Comparison of ENCODE assay signal across 8 cellular contexts in genomic region chr1:52366517-52366827, GRCh38. TPM values are rescaled to one million over a fixed set of nuclear protein-coding genes. Genes with fewer than 3 reads are reported as not detected.
A peak's percentile ranks its signal among the peaks of the same experiment; 100 is the strongest.
DNase-seq lines count a peak whose midpoint lies in the region; ATAC-seq, FAIRE-seq and TF ChIP-seq lines count a peak whose summit lies in the region.

No MANE protein-coding gene starts in this region.

- peaks cover 14% of the 10 kb centered on the region for H3K79me2 ChIP-seq in HepG2 (ENCODE audit: insufficient read depth, low read length)

- CTCF ChIA-PET in HepG2 (lab: Yijun Ruan, JAX; ENCODE audit: low intra/inter-chr PET ratio, low total read pairs) = no interaction called here

- POLR2A ChIA-PET in HepG2 (lab: Yijun Ruan, JAX) = interaction anchor here (1.0 to 3.0 kb wide), 9 partner anchors 14 to 311 kb away, joined by 3 to 22 read pairs (median 3); partner anchors contain the start of genes ORC1, PRPF38A and TXNDC12

- H3K27me3 ChIP-seq in adrenal gland (no peaks in the 10 kb centered on the region), HepG2 (ENCODE audit: control insufficient read depth in 1 of 2, insufficient read depth in 2 of 2, low read length in 2 of 2) (no peaks in the 10 kb centered on the region; a peak in 1 of 5 replicates), thyroid gland (no peaks in the 10 kb centered on the region)

- 8 to 17% (median 14%) methylated on average over 7 to 8 of the region's 8 CpGs for WGBS in adrenal gland, 4 donors
- 28% methylated on average over 6 of the region's 8 CpGs for WGBS in HepG2 (ENCODE audit: low lambda C conversion rate)
- 25 to 26% methylated on average over 8 of the region's 8 CpGs for WGBS in thyroid gland, 2 donors

- H3K9ac ChIP-seq in HepG2 (ENCODE audit: insufficient read depth, low read depth, low read length) = peak overlapping the region; percentile 66

- TF ChIP-seq CTCF in adrenal gland (IDR thresholded peaks at IDR 0.05) = no peak
- TF ChIP-seq CTCF in HepG2 (CRISPR knock-in tag; IDR thresholded peaks at IDR 0.05) = no peak
- no peak for TF ChIP-seq CTCF in thyroid gland (IDR thresholded peaks at IDR 0.05)

- peak overlapping the region; percentile 93 for H2AFZ ChIP-seq in HepG2 (ENCODE audit: low read length)

- BruUV-seq in HepG2 (replicated peaks; lab: Mats Ljungman, UMichigan) = no TSS peak

- no peaks in the 10 kb centered on the region for H3K27me3 Mint-ChIP-seq in activated T-cell treated with anti-CD3 and anti-CD28 coated beads, Interleukin-2, amount 50 U/mL, for 72 hours (ENCODE audit: low read depth)

- H3K9me3 Mint-ChIP-seq in activated T-cell treated with anti-CD3 and anti-CD28 coated beads, Interleukin-2, amount 50 U/mL, for 72 hours = peaks cover 0 to 3% of the 10 kb centered on the region in 2 donors

- in situ Hi-C loops in HepG2 (cut with HindIII; ENCODE audit: extremely low pct_ligation_motif_present, low pct_unique_long_range_greater_than_20kb) = no loop called here

- TF ChIP-seq RAD21 in HepG2 (CRISPR knock-in tag; IDR thresholded peaks at IDR 0.05) = no peak

- no peak for ATAC-seq in activated T-cell treated with anti-CD3 and anti-CD28 coated beads, Interleukin-2, amount 50 U/mL, for 72 hours (replicated peaks in 1 of 2)
- ATAC-seq in HepG2 = peak; percentile 1; the same call in 2 of the 3 replicates

- no peak for TF ChIP-seq EP300 in HepG2 (IDR thresholded peaks at IDR 0.05; ENCODE audit: low read depth in 2 of 2, low read length in 2 of 2)
- TF ChIP-seq EP300 in HepG2 (CRISPR knock-in tag; IDR thresholded peaks at IDR 0.05; ENCODE audit: borderline replicate concordance) = no peak

- intact Hi-C loops in adrenal gland (cut with DNase I) = no loop called here
- intact Hi-C loops in HepG2 (cut with micrococcal nuclease; ENCODE audit: unreplicated experiment) = loop anchor here (1.0 kb wide), 1 partner anchor 38 kb away; the partner anchor contains the start of genes ORC1 and PRPF38A
- intact Hi-C loops in thyroid gland (cut with DNase I) = loop anchor here (10.0 kb wide), 1 partner anchor 312 kb away; the partner anchor contains the start of genes BTF3L4 and TXNDC12

- H4K20me1 ChIP-seq in HepG2 (ENCODE audit: insufficient read depth, low read length) = no peaks in the 10 kb centered on the region

- H3K36me3 ChIP-seq in adrenal gland (replicated peaks in 1 of 2) (peaks cover 0 to 15% of the 10 kb centered on the region in 2 donors), HepG2 (replicated peaks in 1 of 2; ENCODE audit: control insufficient read depth in 1 of 2, insufficient read depth in 2 of 2, low read length in 2 of 2) (peaks cover 6 to 16% of the 10 kb centered on the region in 2 experiments; a peak in 4 of 5 replicates), thyroid gland (peaks cover 9 to 11% of the 10 kb centered on the region in 2 donors)

- H3K27ac ChIP-seq in adrenal gland (peak overlapping the region in 3 of 5 donors; percentile 94 to 99 (median 98)), HepG2 (ENCODE audit: extremely low read length, insufficient read depth, low read length) (peak overlapping the region; percentile 83), thyroid gland (peak overlapping the region; percentile 87 to 94 (median 88))

- TF ChIP-seq POLR2A in adrenal gland (IDR thresholded peaks at IDR 0.05) = no peak
- TF ChIP-seq POLR2A in HepG2 (IDR thresholded peaks at IDR 0.05; ENCODE audit: insufficient read depth in 1 of 2, low read depth in 2 of 2, low read length in 2 of 2) = no peak
- TF ChIP-seq POLR2A in thyroid gland (IDR thresholded peaks at IDR 0.05) = no peak

- H3K27ac Mint-ChIP-seq in activated T-cell treated with anti-CD3 and anti-CD28 coated beads, Interleukin-2, amount 50 U/mL, for 72 hours = no peak overlapping the region

- peak overlapping the region; percentile 77 to 92 for H3K4me3 Mint-ChIP-seq in activated T-cell treated with anti-CD3 and anti-CD28 coated beads, Interleukin-2, amount 50 U/mL, for 72 hours

- H3K4me1 ChIP-seq in adrenal gland (replicated peaks in 1 of 2) (peaks cover 15 to 20% of the 10 kb centered on the region in 2 donors), HepG2 (ENCODE audit: insufficient read depth, low read length) (peaks cover 45% of the 10 kb centered on the region), thyroid gland (peaks cover 12 to 13% of the 10 kb centered on the region in 2 donors)

- H3K4me1 Mint-ChIP-seq in activated T-cell treated with anti-CD3 and anti-CD28 coated beads, Interleukin-2, amount 50 U/mL, for 72 hours (ENCODE audit: low read depth) = peaks cover 60% of the 10 kb centered on the region

- H3K4me3 ChIP-seq in adrenal gland (peak overlapping the region in 2 of 4 donors; percentile 86 to 98), HepG2 (replicated peaks in 1 of 3; ENCODE audit: insufficient read depth in 1 of 3, low read depth in 2 of 3, low read length in 3 of 3) (peak overlapping the region; percentile 56 to 98 (median 72)), thyroid gland (replicated peaks in 1 of 3) (peak overlapping the region in 2 of 3 donors; percentile 3 to 90)

- peak overlapping the region; percentile 82 for H3K4me2 ChIP-seq in HepG2 (ENCODE audit: low read depth, low read length)

- no peak for FAIRE-seq in HepG2 (lab: Jason Lieb, UNC)

- peaks cover 2 to 8% of the 10 kb centered on the region in 2 donors for H3K36me3 Mint-ChIP-seq in activated T-cell treated with anti-CD3 and anti-CD28 coated beads, Interleukin-2, amount 50 U/mL, for 72 hours (ENCODE audit: insufficient read depth in 2 of 2)

- no peak for DNase-seq in activated T-cell treated with anti-CD3 and anti-CD28 coated beads, Interleukin-2, amount 50 U/mL, for 72 hours
- DNase-seq in activated T-cell treated with anti-CD3 and anti-CD28 coated beads for 4 hours (no peak), adrenal gland (no peak), HepG2 (ENCODE audit: low spot score) (no peak), thyroid gland (no peak), AG20443 (ENCODE audit: low spot score) (no peak), ecto neural progenitor cell (ENCODE audit: low spot score) (no peak), SHP77 (lab: John Stamatoyannopoulos, UW) (no peak)

- H3K9me3 ChIP-seq in adrenal gland (replicated peaks in 1 of 3) = no peaks in the 10 kb centered on the region
- no peaks in the 10 kb centered on the region for H3K9me3 ChIP-seq in HepG2 (ENCODE audit: low read length)
- no peaks in the 10 kb centered on the region for H3K9me3 ChIP-seq in thyroid gland

RNA-seq across cellular contexts. Expression of gene CC2D1B, which starts 0.5 kb away (rescaled TPM):
- 10 to 100 TPM; 32.7 to 33.1 TPM for total RNA-seq in activated T-cell treated with anti-CD3 and anti-CD28 coated beads, Interleukin-2, amount 50 U/mL, for 72 hours
- 10 to 100 TPM; 24.7 to 40.6 (median 29.1) TPM for total RNA-seq in adrenal gland
- 10 to 100 TPM; 23.8 to 43.0 (median 32.0) TPM for polyA plus RNA-seq in adrenal gland
- 11.5 and 19.2 TPM in 2 replicates for total RNA-seq in HepG2 (2016; rRNA removed; fragmentation: Illumina TruSeq; extraction: Trizol)
- 3.3 and 5.5 TPM in 2 replicates for total RNA-seq in HepG2 (2016; cell fraction: cytosol; rRNA removed; fragmentation: Illumina TruSeq; extraction: Trizol; ENCODE audit: low read depth)
- 11.9 and 18.4 TPM in 2 replicates for total RNA-seq in HepG2 (2016; cell fraction: insoluble cytoplasmic fraction; rRNA removed; fragmentation: Illumina TruSeq; extraction: Trizol)
- 5.4 and 7.6 TPM in 2 replicates for total RNA-seq in HepG2 (2016; cell fraction: membrane; rRNA removed; fragmentation: Illumina TruSeq; extraction: Trizol)
- total RNA-seq in HepG2 (2016; cell fraction: nucleus; rRNA removed; fragmentation: Illumina TruSeq; extraction: Trizol) = 22.1 and 25.1 TPM in 2 replicates
- polyA plus RNA-seq in HepG2 (2011; rRNA removed) = 7.2 and 11.7 TPM in 2 replicates
- 3.5 and 4.3 TPM in 2 replicates for polyA plus RNA-seq in HepG2 (2011; cell fraction: cytosol; rRNA removed)
- 30.6 and 35.5 TPM in 2 replicates for polyA plus RNA-seq in HepG2 (2011; cell fraction: nucleus; rRNA removed)
- 6.5 and 7.1 TPM in 2 replicates for polyA plus RNA-seq in HepG2 (2012)
- 1.2 and 1.7 TPM in 2 replicates for polyA plus RNA-seq in HepG2 (2016; cell fraction: cytosol; fragmentation: Illumina TruSeq; extraction: Trizol; ENCODE audit: low read depth)
- 10.2 and 12.7 TPM in 2 replicates for polyA plus RNA-seq in HepG2 (2016; cell fraction: insoluble cytoplasmic fraction; fragmentation: Illumina TruSeq; extraction: Trizol; ENCODE audit: low read depth)
- 3.4 and 4.2 TPM in 2 replicates for polyA plus RNA-seq in HepG2 (2016; cell fraction: membrane; fragmentation: Illumina TruSeq; extraction: Trizol; ENCODE audit: low read depth)
- polyA plus RNA-seq in HepG2 (2016; cell fraction: nucleus; fragmentation: Illumina TruSeq; extraction: Trizol; ENCODE audit: insufficient read depth, low read depth) = 34.4 and 38.3 TPM in 2 replicates
- polyA minus RNA-seq in HepG2 (2011; rRNA and poly(A)+ RNA removed; ENCODE audit: low replicate concordance) = 12.4 and 24.4 TPM in 2 replicates
- 11.1 and 13.8 TPM in 2 replicates for polyA minus RNA-seq in HepG2 (2011; cell fraction: cytosol; rRNA and poly(A)+ RNA removed)
- polyA minus RNA-seq in HepG2 (2011; cell fraction: nucleus; rRNA and poly(A)+ RNA removed) = 23.9 and 32.8 TPM in 2 replicates
- total RNA-seq in thyroid gland = 10 to 100 TPM; 34.7 to 68.2 (median 48.4) TPM

RNA-seq across cellular contexts. Expression of gene ORC1, which starts 37.8 kb away (rescaled TPM):
- 10 to 100 TPM; 37.1 to 43.5 TPM for total RNA-seq in activated T-cell treated with anti-CD3 and anti-CD28 coated beads, Interleukin-2, amount 50 U/mL, for 72 hours
- total RNA-seq in adrenal gland (1 to 10 TPM in 1 of 8 donors, under 1 TPM in 5, not detected in 2; 0.68 to 1.8 (median 0.88) TPM), HepG2 (2016; rRNA removed; fragmentation: Illumina TruSeq; extraction: Trizol) (23.5 and 32.5 TPM in 2 replicates), thyroid gland (1 to 10 TPM in 2 of 4 donors, under 1 TPM in 2; 0.22 to 1.2 (median 0.81) TPM)
- polyA plus RNA-seq in adrenal gland (1 to 10 TPM in 1 of 3 donors, under 1 TPM in 2; 0.56 to 1.4 (median 0.61) TPM), HepG2 (2011; rRNA removed) (4.6 and 7.0 TPM in 2 replicates)
- total RNA-seq in HepG2 (2016; cell fraction: cytosol; rRNA removed; fragmentation: Illumina TruSeq; extraction: Trizol; ENCODE audit: low read depth) = 3.9 and 5.6 TPM in 2 replicates
- 23.9 and 30.9 TPM in 2 replicates for total RNA-seq in HepG2 (2016; cell fraction: insoluble cytoplasmic fraction; rRNA removed; fragmentation: Illumina TruSeq; extraction: Trizol)
- 11.2 and 12.3 TPM in 2 replicates for total RNA-seq in HepG2 (2016; cell fraction: membrane; rRNA removed; fragmentation: Illumina TruSeq; extraction: Trizol)
- 15.4 and 16.0 TPM in 2 replicates for total RNA-seq in HepG2 (2016; cell fraction: nucleus; rRNA removed; fragmentation: Illumina TruSeq; extraction: Trizol)
- polyA plus RNA-seq in HepG2 (2011; cell fraction: cytosol; rRNA removed) = 4.3 and 7.5 TPM in 2 replicates
- 3.6 and 4.3 TPM in 2 replicates for polyA plus RNA-seq in HepG2 (2011; cell fraction: nucleus; rRNA removed)
- polyA plus RNA-seq in HepG2 (2012) = 2.5 and 5.7 TPM in 2 replicates
- polyA plus RNA-seq in HepG2 (2016; cell fraction: cytosol; fragmentation: Illumina TruSeq; extraction: Trizol; ENCODE audit: low read depth) = 1.8 and 2.2 TPM in 2 replicates
- 21.0 and 21.7 TPM in 2 replicates for polyA plus RNA-seq in HepG2 (2016; cell fraction: insoluble cytoplasmic fraction; fragmentation: Illumina TruSeq; extraction: Trizol; ENCODE audit: low read depth)
- polyA plus RNA-seq in HepG2 (2016; cell fraction: membrane; fragmentation: Illumina TruSeq; extraction: Trizol; ENCODE audit: low read depth) = 4.3 and 5.4 TPM in 2 replicates
- polyA plus RNA-seq in HepG2 (2016; cell fraction: nucleus; fragmentation: Illumina TruSeq; extraction: Trizol; ENCODE audit: insufficient read depth, low read depth) = 13.3 and 13.8 TPM in 2 replicates
- 10.5 and 58.7 TPM in 2 replicates for polyA minus RNA-seq in HepG2 (2011; rRNA and poly(A)+ RNA removed; ENCODE audit: low replicate concordance)
- polyA minus RNA-seq in HepG2 (2011; cell fraction: cytosol; rRNA and poly(A)+ RNA removed) = 3.5 and 5.4 TPM in 2 replicates
- 5.2 and 6.1 TPM in 2 replicates for polyA minus RNA-seq in HepG2 (2011; cell fraction: nucleus; rRNA and poly(A)+ RNA removed)

RNA-seq across cellular contexts. Expression of gene PRPF38A, which starts 37.9 kb away (rescaled TPM):
- 10 to 100 TPM; 80.5 to 91.8 TPM for total RNA-seq in activated T-cell treated with anti-CD3 and anti-CD28 coated beads, Interleukin-2, amount 50 U/mL, for 72 hours
- 10 to 100 TPM in 6 of 8 donors, 1 to 10 TPM in 2; 5.1 to 33.7 (median 19.8) TPM for total RNA-seq in adrenal gland
- polyA plus RNA-seq in adrenal gland = 10 to 100 TPM in 2 of 3 donors, 1 to 10 TPM in 1; 8.9 to 20.0 (median 10.2) TPM
- total RNA-seq in HepG2 (2016; rRNA removed; fragmentation: Illumina TruSeq; extraction: Trizol) = 45.5 and 60.0 TPM in 2 replicates
- 24.0 and 30.6 TPM in 2 replicates for total RNA-seq in HepG2 (2016; cell fraction: cytosol; rRNA removed; fragmentation: Illumina TruSeq; extraction: Trizol; ENCODE audit: low read depth)
- 47.2 and 58.7 TPM in 2 replicates for total RNA-seq in HepG2 (2016; cell fraction: insoluble cytoplasmic fraction; rRNA removed; fragmentation: Illumina TruSeq; extraction: Trizol)
- total RNA-seq in HepG2 (2016; cell fraction: membrane; rRNA removed; fragmentation: Illumina TruSeq; extraction: Trizol) = 38.0 and 40.1 TPM in 2 replicates
- 30.0 and 32.4 TPM in 2 replicates for total RNA-seq in HepG2 (2016; cell fraction: nucleus; rRNA removed; fragmentation: Illumina TruSeq; extraction: Trizol)
- polyA plus RNA-seq in HepG2 (2011; rRNA removed) = 18.3 and 19.5 TPM in 2 replicates
- polyA plus RNA-seq in HepG2 (2011; cell fraction: cytosol; rRNA removed) = 11.5 and 12.6 TPM in 2 replicates
- polyA plus RNA-seq in HepG2 (2011; cell fraction: nucleus; rRNA removed) = 28.2 and 31.9 TPM in 2 replicates
- 20.5 and 34.5 TPM in 2 replicates for polyA plus RNA-seq in HepG2 (2012)
- 46.0 and 48.7 TPM in 2 replicates for polyA plus RNA-seq in HepG2 (2016; cell fraction: cytosol; fragmentation: Illumina TruSeq; extraction: Trizol; ENCODE audit: low read depth)
- 73.6 and 78.2 TPM in 2 replicates for polyA plus RNA-seq in HepG2 (2016; cell fraction: insoluble cytoplasmic fraction; fragmentation: Illumina TruSeq; extraction: Trizol; ENCODE audit: low read depth)
- 51.2 and 53.5 TPM in 2 replicates for polyA plus RNA-seq in HepG2 (2016; cell fraction: membrane; fragmentation: Illumina TruSeq; extraction: Trizol; ENCODE audit: low read depth)
- polyA plus RNA-seq in HepG2 (2016; cell fraction: nucleus; fragmentation: Illumina TruSeq; extraction: Trizol; ENCODE audit: insufficient read depth, low read depth) = 53.4 and 55.7 TPM in 2 replicates
- polyA minus RNA-seq in HepG2 (2011; rRNA and poly(A)+ RNA removed; ENCODE audit: low replicate concordance) = 20.8 and 52.1 TPM in 2 replicates
- polyA minus RNA-seq in HepG2 (2011; cell fraction: cytosol; rRNA and poly(A)+ RNA removed) = 8.8 and 10.9 TPM in 2 replicates
- polyA minus RNA-seq in HepG2 (2011; cell fraction: nucleus; rRNA and poly(A)+ RNA removed) = 51.6 and 60.4 TPM in 2 replicates
- total RNA-seq in thyroid gland = 10 to 100 TPM; 19.9 to 31.3 (median 21.7) TPM

Comparison
In these comparisons a context has a peak if more than half of its experiments do, and no peak if none do; other contexts are left out.
1. intact Hi-C loops: an anchor here in HepG2 (1.0 kb wide) and thyroid gland (10.0 kb wide); none called in adrenal gland.